34 cellular contexts compared by ENCODE assay signal in the genomic region with DNA sequence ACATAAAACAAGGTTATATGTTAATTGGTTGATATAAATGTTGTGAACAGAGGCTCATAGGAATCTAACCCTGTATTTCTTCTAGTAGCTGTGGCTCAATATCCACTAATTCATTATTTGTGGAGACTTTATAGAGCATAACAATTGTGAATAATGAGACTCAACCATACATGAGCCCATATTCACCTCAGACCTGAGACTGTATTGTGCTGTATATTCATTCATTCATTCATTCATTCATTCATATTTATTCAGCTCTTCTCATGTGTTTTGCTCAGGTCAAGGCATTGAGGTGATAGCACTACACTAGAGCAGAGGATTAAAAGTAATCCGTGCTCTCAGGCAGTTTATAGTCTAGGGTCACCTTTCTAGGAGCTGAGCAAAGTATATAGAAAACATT. TPM values are rescaled to one million over a fixed set of nuclear protein-coding genes. Genes with fewer than 3 reads are reported as not detected.
"Had no signal": no experiment of that assay in that cellular context is flagged by ENCODE, and none has a peak within 500 bp of the region (broad histone marks: within the 10 kb centered on the region; RNA-seq: fewer than 3 reads in every experiment).

No MANE protein-coding gene starts in this region.

- H3K4me3 ChIP-seq: adrenal gland, ascending aorta, body of pancreas, breast epithelium, cardiac muscle cell had no signal

- H3K36me3 ChIP-seq: adrenal gland, ascending aorta, brain microvascular endothelial cell, breast epithelium, cardiac muscle cell had no signal

- ATAC-seq: activated naive CD4-positive, alpha-beta T cell treated with anti-CD3 and anti-CD28 coated beads, Interleukin-2, amount 50 U/mL, for 72 hours; activated T-cell treated with anti-CD3 and anti-CD28 coated beads, Interleukin-2, amount 50 U/mL, for 4 hours; activated T-cell treated with anti-CD3 and anti-CD28 coated beads, Interleukin-2, amount 50 U/mL, for 72 hours; activated T-helper 17 cell treated with anti-CD3 and anti-CD28 coated beads, Interleukin-2, amount 50 U/mL, for 72 hours; body of pancreas had no signal

- FAIRE-seq: astrocyte, bronchial epithelial cell had no signal

- H3K27ac ChIP-seq: adrenal gland, ascending aorta, body of pancreas, brain microvascular endothelial cell, breast epithelium, cardiac muscle cell had no signal

- H3K27me3 ChIP-seq: adrenal gland, ascending aorta, body of pancreas, brain microvascular endothelial cell, breast epithelium, cardiac muscle cell had no signal

- H3K9me3 ChIP-seq: adrenal gland, ascending aorta, body of pancreas, breast epithelium had no signal

- DNase-seq: activated effector memory CD4-positive, alpha-beta T cell treated with anti-CD3 and anti-CD28 coated beads, Interleukin-2, amount 50 U/mL, for 16 hours; activated effector memory CD4-positive, alpha-beta T cell treated with Interleukin-2 at 50 U/mL for 16 hours; activated gamma-delta T cell; activated gamma-delta T cell treated with Interleukin-2 at 50 U/mL for 16 hours; activated naive CD4-positive, alpha-beta T cell; activated naive CD4-positive, alpha-beta T cell treated with anti-CD3 and anti-CD28 coated beads for 36 hours; activated naive CD4-positive, alpha-beta T cell treated with anti-CD3 and anti-CD28 coated beads, Interleukin-2, amount 10 ng/mL, durations not matched to agents 7 days and 5 days; activated naive CD4-positive, alpha-beta T cell treated with anti-CD3 and anti-CD28 coated beads, Interleukin-2, amount 50 U/mL, for 16 hours; activated naive CD4-positive, alpha-beta T cell treated with Interleukin-2 at 50 U/mL for 16 hours; activated naive CD8-positive, alpha-beta T cell treated with anti-CD3 and anti-CD28 coated beads for 36 hours; activated naive CD8-positive, alpha-beta T cell treated with anti-CD3 and anti-CD28 coated beads, Interleukin-2, amount 10 ng/mL, durations not matched to agents 7 days and 5 days; activated naive CD8-positive, alpha-beta T cell treated with anti-CD3 and anti-CD28 coated beads, Interleukin-2, amount 50 U/mL, for 24 hours; activated T-cell treated with anti-CD3 and anti-CD28 coated beads, Interleukin-2, amount 50 U/mL, for 24 hours; activated T-cell treated with anti-CD3 and anti-CD28 coated beads, Interleukin-2, amount 50 U/mL, for 4 hours; activated T-cell treated with anti-CD3 and anti-CD28 coated beads, Interleukin-2, amount 50 U/mL, for 48 hours; activated T-cell treated with anti-CD3 and anti-CD28 coated beads, Interleukin-2, amount 50 U/mL, for 72 hours; adrenal gland; amniotic stem cell; amygdala; anterior cingulate cortex; aorta; body of pancreas; brain microvascular endothelial cell; caudate nucleus; central memory CD4-positive, alpha-beta T cell; cerebellar nuclear complex had no signal

- H3K4me1 ChIP-seq: adrenal gland, ascending aorta, body of pancreas, breast epithelium had no signal

RNA-seq across cellular contexts. Expression of gene ANXA3, which starts 24.5 kb away (rescaled TPM):
- total RNA-seq: activated T-helper 17 cell treated with anti-CD3 and anti-CD28 coated beads, Interleukin-2, amount 50 U/mL, for 72 hours; activated T-helper 2 cell treated with anti-CD3 and anti-CD28 coated beads, Interferon-gamma antibody, Interleukin-2, Interleukin-4, amounts not matched to agents 10 μg/mL and 5 μg/mL and 100 μg/mL, durations not matched to agents 14 hours and 24 hours and 36 hours had no signal
